ENCODE assay signal across 20 cellular contexts in the genomic region with DNA sequence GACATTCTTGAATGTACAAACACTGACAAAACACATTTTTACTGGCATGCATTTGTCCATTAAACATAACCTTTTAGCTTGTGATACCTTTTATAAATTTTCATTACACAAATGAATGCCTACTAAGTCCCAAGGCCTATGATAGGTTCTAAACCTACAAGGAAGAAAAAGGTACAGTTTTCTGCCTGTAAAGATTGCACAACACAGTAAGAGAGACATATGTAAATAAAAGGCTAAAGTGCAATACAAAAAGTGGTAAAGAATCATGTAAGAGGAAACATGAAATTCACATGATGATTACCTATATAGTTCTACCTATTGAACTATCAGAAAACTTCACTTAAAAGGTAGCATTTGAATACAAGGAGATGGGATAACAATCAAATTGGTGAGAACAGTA. TPM values are rescaled to one million over a fixed set of nuclear protein-coding genes. Genes with fewer than 3 reads are reported as not detected.
DNase-seq lines count a peak whose midpoint lies in the region; ATAC-seq, FAIRE-seq and TF ChIP-seq lines count a peak whose summit lies in the region.
"Had no signal": no experiment of that assay in that cellular context is flagged by ENCODE, and none has a peak within 500 bp of the region (broad histone marks: within the 10 kb centered on the region; RNA-seq: fewer than 3 reads in every experiment).

No MANE protein-coding gene starts in this region.

- peak overlapping the region; percentile 47 for H3K27ac ChIP-seq in hepatocyte
- peak overlapping the region in 2 of 4 donors; percentile 9 to 77 for H3K27ac ChIP-seq in pancreas
- H3K27ac ChIP-seq: lower lobe of right lung had no signal

- no peaks in the 10 kb centered on the region for H3K9me2 ChIP-seq in hepatocyte (replicated peaks; ENCODE audit: insufficient read depth)

- FAIRE-seq in pancreas (lab: Jason Lieb, UNC): no peak
- FAIRE-seq: A204.1, urothelium cell line had no signal

- H3K4me3 Mint-ChIP-seq in activated CD4-positive, alpha-beta memory T cell treated with anti-CD3 and anti-CD28 coated beads for 36 hours: no peak overlapping the region
- no peak overlapping the region for H3K4me3 Mint-ChIP-seq in activated CD4-positive, alpha-beta memory T cell treated with anti-CD3 and anti-CD28 coated beads, Interleukin-2, amount 10 ng/mL, durations not matched to agents 7 days and 5 days

- peaks cover 17% of the 10 kb centered on the region for H3K4me1 ChIP-seq in hepatocyte (ENCODE audit: insufficient read depth)
- H3K4me1 ChIP-seq in pancreas: peaks cover 0 to 57% (median 34%) of the 10 kb centered on the region in 3 donors

- H3K4me2 ChIP-seq in hepatocyte: no peak overlapping the region

- H3K27ac Mint-ChIP-seq in activated CD4-positive, alpha-beta memory T cell treated with anti-CD3 and anti-CD28 coated beads for 36 hours: peak overlapping the region; percentile 62
- no peak overlapping the region for H3K27ac Mint-ChIP-seq in activated CD4-positive, alpha-beta memory T cell treated with anti-CD3 and anti-CD28 coated beads, Interleukin-2, amount 10 ng/mL, durations not matched to agents 7 days and 5 days

- intact Hi-C loops in activated CD4-positive, alpha-beta memory T cell treated with anti-CD3 and anti-CD28 coated beads for 36 hours (cut with micrococcal nuclease): no loop called here
- intact Hi-C loops in pancreas (cut with DNase I): no loop called here

- peaks cover 92% of the 10 kb centered on the region for H3K79me2 ChIP-seq in hepatocyte

- TF ChIP-seq CTCF in hepatocyte (IDR thresholded peaks at IDR 0.05; ENCODE audit: poor library complexity) (no peak), pancreas (IDR thresholded peaks at IDR 0.05) (no peak)

- CTCF ChIA-PET in activated CD4-positive, alpha-beta memory T cell treated with anti-CD3 and anti-CD28 coated beads for 36 hours (lab: Charles Lee): no interaction called here
- CTCF ChIA-PET in activated CD4-positive, alpha-beta memory T cell treated with anti-CD3 and anti-CD28 coated beads, Interleukin-2, amount 10 ng/mL, durations not matched to agents 7 days and 5 days (lab: Charles Lee): no interaction called here

- no peaks in the 10 kb centered on the region for H3K36me3 ChIP-seq in hepatocyte (replicated peaks; ENCODE audit: insufficient read depth, low read depth)
- H3K36me3 ChIP-seq in pancreas: peaks cover 0 to 9% (median 0%) of the 10 kb centered on the region in 3 donors

- H3K27me3 ChIP-seq in hepatocyte: no peaks in the 10 kb centered on the region
- H3K27me3 ChIP-seq in pancreas: no peaks in the 10 kb centered on the region
- H3K27me3 ChIP-seq: BLaER1 treated with 17β-estradiol and CSF1 and Interleukin-3, amounts not matched to agents 10 nM and 100 nM had no signal

- peaks cover 44% of the 10 kb centered on the region for H3K36me3 Mint-ChIP-seq in activated CD4-positive, alpha-beta memory T cell treated with anti-CD3 and anti-CD28 coated beads for 36 hours
- peaks cover 77% of the 10 kb centered on the region for H3K36me3 Mint-ChIP-seq in activated CD4-positive, alpha-beta memory T cell treated with anti-CD3 and anti-CD28 coated beads, Interleukin-2, amount 10 ng/mL, durations not matched to agents 7 days and 5 days (ENCODE audit: low read depth)

- H4K20me1 ChIP-seq in hepatocyte (ENCODE audit: insufficient read depth, poor library complexity, severe bottlenecking): peaks cover 23% of the 10 kb centered on the region

- H2AFZ ChIP-seq in hepatocyte: no peak overlapping the region
- H2AFZ ChIP-seq: GM23248 had no signal

- no peak for TF ChIP-seq RAD21 in Ishikawa (IDR thresholded peaks at IDR 0.05; ENCODE audit: low read depth)

- no peak for TF ChIP-seq EP300 in Ishikawa (IDR thresholded peaks at IDR 0.05; ENCODE audit: borderline replicate concordance)

- H3K4me1 Mint-ChIP-seq in activated CD4-positive, alpha-beta memory T cell treated with anti-CD3 and anti-CD28 coated beads for 36 hours (ENCODE audit: low read depth): peaks cover 68% of the 10 kb centered on the region
- H3K4me1 Mint-ChIP-seq in activated CD4-positive, alpha-beta memory T cell treated with anti-CD3 and anti-CD28 coated beads, Interleukin-2, amount 10 ng/mL, durations not matched to agents 7 days and 5 days: peaks cover 62% of the 10 kb centered on the region

- no peak for DNase-seq in activated CD4-positive, alpha-beta memory T cell treated with anti-CD3 and anti-CD28 coated beads for 36 hours
- no peak for DNase-seq in activated CD4-positive, alpha-beta memory T cell treated with anti-CD3 and anti-CD28 coated beads, Interleukin-2, amount 10 ng/mL, durations not matched to agents 7 days and 5 days
- no peak for DNase-seq in hepatocyte (ENCODE audit: low spot score)
- no peak for DNase-seq in pancreas
- no peak for DNase-seq in epidermal melanocyte (ENCODE audit: insufficient read length, low spot score)
- DNase-seq: activated effector memory CD4-positive, alpha-beta T cell treated with Interleukin-2 at 50 U/mL for 16 hours; anterior cingulate cortex; glutamatergic neuron; GM23248; lower lobe of right lung; naive thymus-derived CD8-positive, alpha-beta T cell; NCI-H146; SHP77; T-helper 2 cell had no signal

- H3K9me3 ChIP-seq in hepatocyte (ENCODE audit: low read depth) (no peaks in the 10 kb centered on the region), pancreas (no peaks in the 10 kb centered on the region)
- H3K9me3 ChIP-seq: BLaER1 treated with 17β-estradiol and CSF1 and Interleukin-3, amounts not matched to agents 10 nM and 100 nM; lower lobe of right lung had no signal

- H3K27me3 Mint-ChIP-seq in activated CD4-positive, alpha-beta memory T cell treated with anti-CD3 and anti-CD28 coated beads for 36 hours: no peaks in the 10 kb centered on the region
- H3K27me3 Mint-ChIP-seq in activated CD4-positive, alpha-beta memory T cell treated with anti-CD3 and anti-CD28 coated beads, Interleukin-2, amount 10 ng/mL, durations not matched to agents 7 days and 5 days: no peaks in the 10 kb centered on the region
- H3K27me3 Mint-ChIP-seq: naive thymus-derived CD8-positive, alpha-beta T cell had no signal

- POLR2A ChIA-PET in activated CD4-positive, alpha-beta memory T cell treated with anti-CD3 and anti-CD28 coated beads for 36 hours (lab: Charles Lee): interaction anchor here (1.0 kb wide), 1 partner anchor 14 kb away, joined by 5 read pairs; a partner anchor contains a TSS
- POLR2A ChIA-PET in activated CD4-positive, alpha-beta memory T cell treated with anti-CD3 and anti-CD28 coated beads, Interleukin-2, amount 10 ng/mL, durations not matched to agents 7 days and 5 days (lab: Charles Lee): interaction anchor here (1.3 kb wide), 1 partner anchor 14 kb away, joined by 7 read pairs; a partner anchor contains a TSS

- H3K4me3 ChIP-seq in hepatocyte: no peak overlapping the region
- no peak overlapping the region for H3K4me3 ChIP-seq in pancreas
- H3K4me3 ChIP-seq: BLaER1 treated with 17β-estradiol and CSF1 and Interleukin-3, amounts not matched to agents 10 nM and 100 nM; GM23248; lower lobe of right lung had no signal

- ATAC-seq in pancreas (peak in 3 of 4 donors; percentile 34 to 50 (median 50)), GM18858 (IDR thresholded peaks at IDR 0.05; ENCODE audit: unreplicated experiment) (no peak), GM19351 (IDR thresholded peaks at IDR 0.05; ENCODE audit: unreplicated experiment) (no peak)
- ATAC-seq: lower lobe of right lung; naive thymus-derived CD8-positive, alpha-beta T cell had no signal

- H3K9me3 Mint-ChIP-seq in activated CD4-positive, alpha-beta memory T cell treated with anti-CD3 and anti-CD28 coated beads for 36 hours: no peaks in the 10 kb centered on the region
- H3K9me3 Mint-ChIP-seq in activated CD4-positive, alpha-beta memory T cell treated with anti-CD3 and anti-CD28 coated beads, Interleukin-2, amount 10 ng/mL, durations not matched to agents 7 days and 5 days: no peaks in the 10 kb centered on the region
- H3K9me3 Mint-ChIP-seq: naive thymus-derived CD8-positive, alpha-beta T cell had no signal

TF ChIP-seq in Ishikawa, 13 proteins besides CTCF, POLR2A, EP300 and RAD21:
- 0 out of 2 replicates have a peak, but pooled peaks have one; percentile 14 for TF ChIP-seq CEBPB (IDR thresholded peaks at IDR 0.05)
- TF ChIP-seq CREB1 (IDR thresholded peaks at IDR 0.05; ENCODE audit: low read depth): no peak

RNA-seq across cellular contexts. Expression of a gene that starts 14.6 kb away (rescaled TPM):
- total RNA-seq in activated CD4-positive, alpha-beta memory T cell treated with anti-CD3 and anti-CD28 coated beads for 36 hours: 10 to 100 TPM; 24.1 to 28.1 TPM
- total RNA-seq in activated CD4-positive, alpha-beta memory T cell treated with anti-CD3 and anti-CD28 coated beads, Interleukin-2, amount 10 ng/mL, durations not matched to agents 7 days and 5 days: 10 to 100 TPM; 37.9 to 41.7 TPM
- total RNA-seq in hepatocyte (15.0 and 15.9 TPM in 2 replicates), pancreas (10 to 100 TPM in 4 of 6 donors, 1 to 10 TPM in 2; 8.7 to 20.2 (median 13.5) TPM)
- polyA plus RNA-seq in hepatocyte (17.2 and 24.8 TPM in 2 replicates), pancreas (1 to 10 TPM; 5.5 to 6.0 TPM)

RNA-seq across cellular contexts. Expression of a gene that starts 39.1 kb away (rescaled TPM):
- 100 to 1,000 TPM; 349 to 355 TPM for total RNA-seq in activated CD4-positive, alpha-beta memory T cell treated with anti-CD3 and anti-CD28 coated beads for 36 hours
- total RNA-seq in activated CD4-positive, alpha-beta memory T cell treated with anti-CD3 and anti-CD28 coated beads, Interleukin-2, amount 10 ng/mL, durations not matched to agents 7 days and 5 days: 100 to 1,000 TPM; 243 to 259 TPM
- 96.2 and 152 TPM in 2 replicates for total RNA-seq in hepatocyte
- 174 and 186 TPM in 2 replicates for polyA plus RNA-seq in hepatocyte
- 10 to 100 TPM; 40.0 to 67.8 (median 58.4) TPM for total RNA-seq in pancreas
- 10 to 100 TPM; 66.3 to 74.7 TPM for polyA plus RNA-seq in pancreas

Comparison
In these comparisons a context has a peak if more than half of its experiments do, and no peak if none do; other contexts are left out.
1. ATAC-seq: peak in pancreas (3 of 4); none in GM18858 (single experiment) and GM19351 (single experiment).